23 cellular contexts compared by ENCODE assay signal in the genomic region with DNA sequence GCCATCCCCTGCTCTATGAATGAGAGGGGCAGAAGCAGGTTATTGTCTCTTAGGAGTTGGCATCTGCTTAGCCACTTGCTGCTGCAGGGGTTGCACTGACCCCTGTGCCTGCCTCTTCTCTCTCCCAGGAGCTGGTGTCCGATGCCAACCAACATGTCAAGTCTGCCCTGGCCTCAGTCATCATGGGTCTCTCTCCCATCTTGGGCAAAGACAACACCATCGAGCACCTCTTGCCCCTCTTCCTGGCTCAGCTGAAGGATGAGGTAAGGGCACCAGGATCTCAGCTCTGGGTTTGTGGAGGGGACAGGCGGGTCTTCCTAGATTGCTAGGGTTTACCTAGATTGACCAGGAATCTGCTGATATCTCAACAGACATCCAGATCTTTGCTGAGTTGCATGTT.
"Had no signal": no experiment of that assay in that cellular context is flagged by ENCODE, and none has a peak within 500 bp of the region (broad histone marks: within the 10 kb centered on the region; RNA-seq: fewer than 3 reads in every experiment).

No MANE protein-coding gene starts in this region.

- ATAC-seq: HepG2, K562 had no signal

- H3K9ac ChIP-seq: KMS-11 had no signal

- H3K27ac Mint-ChIP-seq: IgD-negative memory B cell had no signal

- H3K4me1 ChIP-seq: SJSA1 had no signal

- H3K27me3 Mint-ChIP-seq: IgD-negative memory B cell had no signal

- DNase-seq: Kasumi-1, MM.1S, NCI-H1092 treated with DMSO at 0.1 percent for 48 hours, NCI-H1436, NCI-H187, NCI-H2029, NCI-H2081 treated with DMSO at 0.1 percent for 48 hours, NCI-H2171, NCI-H226, NCI-H446, NCI-H510A, NCI-H524 treated with DMSO at 0.1 percent for 48 hours, NCI-H69, NCI-H774, Right ventricle myocardium superior, RPMI8226, SIG-M5 had no signal

- H3K4me3 ChIP-seq: K562, SJSA1, SK-N-MC had no signal

- H3K9me3 ChIP-seq: SJSA1 had no signal

- H3K27ac ChIP-seq: KMS-11, SJSA1, SK-N-MC had no signal

- H3K27me3 ChIP-seq: SJSA1 had no signal

- H3K4me2 ChIP-seq: KMS-11 had no signal

- H3K4me3 Mint-ChIP-seq: IgD-negative memory B cell had no signal

- H3K9me3 Mint-ChIP-seq: IgD-negative memory B cell had no signal
